In the genomic region with DNA sequence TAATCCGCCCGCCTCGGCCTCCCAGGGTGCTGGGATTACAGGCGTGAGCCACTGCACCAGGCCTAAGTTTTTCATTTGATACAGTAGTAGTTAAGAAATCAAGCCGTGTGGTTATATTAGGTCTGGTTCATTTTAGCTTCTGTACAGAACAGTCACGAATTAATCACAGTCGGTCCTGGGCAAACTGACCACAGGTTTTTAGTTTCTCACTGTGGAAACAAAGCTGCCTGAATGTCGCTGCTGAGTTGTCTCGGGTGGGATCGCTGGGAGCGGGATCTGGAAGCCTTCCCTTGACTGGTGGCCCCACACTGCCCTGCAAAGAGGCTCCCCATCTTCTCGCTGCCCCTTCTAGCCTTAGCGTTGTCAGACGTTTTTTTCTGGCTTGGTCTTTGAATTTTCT, we compare ENCODE assay signal across 18 cellular contexts. TPM values are rescaled to one million over a fixed set of nuclear protein-coding genes. Genes with fewer than 3 reads are reported as not detected.
A peak's percentile ranks its signal among the peaks of the same experiment; 100 is the strongest.
DNase-seq lines count a peak whose midpoint lies in the region; ATAC-seq and TF ChIP-seq lines count a peak whose summit lies in the region.
"Had no signal": no experiment of that assay in that cellular context is flagged by ENCODE, and none has a peak within 500 bp of the region (broad histone marks: within the 10 kb centered on the region; RNA-seq: fewer than 3 reads in every experiment).

No MANE protein-coding gene starts in this region.

- DNase-seq in Right ventricle myocardium superior (peak; percentile 27), left ventricle myocardium superior (no peak), amniotic epithelial cell (ENCODE audit: low read depth) (peak; percentile 64), fibroblast of mammary gland (ENCODE audit: low read depth) (peak; percentile 25), NCI-H1417 treated with DMSO at 0.1 percent for 48 hours (lab: John Stamatoyannopoulos, UW) (no peak), prostate gland (ENCODE audit: low spot score) (no peak)
- DNase-seq in stimulated activated naive B cell treated with anti-CD40 and anti-IgM and Interleukin-4, amounts not matched to agents 10 μg/mL and 1 μg/mL and 100 μg/mL, for 72 hours: no peak
- DNase-seq: HCEC 1CT, KG1, NCI-H1092, NCI-H1694, NCI-H2107, NCI-H345, NCI-H69, SJCRH30 had no signal

- H3K27ac Mint-ChIP-seq in stimulated activated naive B cell treated with anti-CD40 and anti-IgM and Interleukin-4, amounts not matched to agents 10 μg/mL and 1 μg/mL and 100 μg/mL, for 72 hours: peak overlapping the region; percentile 65

- H3K36me3 Mint-ChIP-seq in stimulated activated naive B cell treated with anti-CD40 and anti-IgM and Interleukin-4, amounts not matched to agents 10 μg/mL and 1 μg/mL and 100 μg/mL, for 72 hours: peaks cover 31 to 47% of the 10 kb centered on the region in 2 donors

- no peak for ATAC-seq in Right ventricle myocardium superior (ENCODE audit: poor library complexity)
- ATAC-seq in left ventricle myocardium superior: no peak
- no peak for ATAC-seq in stimulated activated naive B cell treated with anti-CD40 and anti-IgM and Interleukin-4, amounts not matched to agents 10 μg/mL and 1 μg/mL and 100 μg/mL, for 72 hours (replicated peaks)
- ATAC-seq in HG02798 (IDR thresholded peaks at IDR 0.05; ENCODE audit: poor library complexity, unreplicated experiment): no peak
- ATAC-seq: A549, GM12878 had no signal

- H3K4me3 ChIP-seq in fibroblast of mammary gland (ENCODE audit: control insufficient read depth, low read depth, low read length) (no peak overlapping the region), prostate gland (no peak overlapping the region)
- H3K4me3 ChIP-seq: A549, GM12878, SJCRH30 had no signal

- H3K4me3 Mint-ChIP-seq in stimulated activated naive B cell treated with anti-CD40 and anti-IgM and Interleukin-4, amounts not matched to agents 10 μg/mL and 1 μg/mL and 100 μg/mL, for 72 hours: no peak overlapping the region

- no peak for TF ChIP-seq POLR2A in prostate gland (IDR thresholded peaks at IDR 0.05)

- no peaks in the 10 kb centered on the region for H3K4me1 ChIP-seq in prostate gland (replicated peaks)
- H3K4me1 ChIP-seq: SJCRH30 had no signal

- intact Hi-C loops in Right ventricle myocardium superior (cut with DNase I): no loop called here
- intact Hi-C loops in left ventricle myocardium superior (cut with micrococcal nuclease): no loop called here
- intact Hi-C loops in prostate gland (cut with DNase I): no loop called here

- no peak overlapping the region for H3K27ac ChIP-seq in prostate gland
- H3K27ac ChIP-seq: A549, SJCRH30 had no signal

- no peaks in the 10 kb centered on the region for H3K9me3 ChIP-seq in prostate gland
- H3K9me3 ChIP-seq: A549 had no signal

- H3K4me1 Mint-ChIP-seq in stimulated activated naive B cell treated with anti-CD40 and anti-IgM and Interleukin-4, amounts not matched to agents 10 μg/mL and 1 μg/mL and 100 μg/mL, for 72 hours: peaks cover 14 to 21% of the 10 kb centered on the region in 2 donors

- H3K9me3 Mint-ChIP-seq in stimulated activated naive B cell treated with anti-CD40 and anti-IgM and Interleukin-4, amounts not matched to agents 10 μg/mL and 1 μg/mL and 100 μg/mL, for 72 hours: peaks cover 0 to 1% of the 10 kb centered on the region in 2 donors

- no peaks in the 10 kb centered on the region for H3K27me3 Mint-ChIP-seq in stimulated activated naive B cell treated with anti-CD40 and anti-IgM and Interleukin-4, amounts not matched to agents 10 μg/mL and 1 μg/mL and 100 μg/mL, for 72 hours

- no peaks in the 10 kb centered on the region for H3K36me3 ChIP-seq in prostate gland

- TF ChIP-seq CTCF in fibroblast of mammary gland (conservative IDR thresholded peaks at IDR 0.05; ENCODE audit: control insufficient read depth, insufficient read depth, low read depth, low read length) (no peak), prostate gland (IDR thresholded peaks at IDR 0.05) (no peak)

- WGBS in prostate gland: 85% methylated on average over 14 of the region's 14 CpGs

- no peaks in the 10 kb centered on the region for H3K27me3 ChIP-seq in prostate gland (replicated peaks; ENCODE audit: insufficient read depth)
- H3K27me3 ChIP-seq: SJCRH30 had no signal

RNA-seq across cellular contexts. Expression of gene UCKL1, which starts 18.6 kb away (rescaled TPM):
- 54.4 TPM for total RNA-seq in Right ventricle myocardium superior
- 59.9 TPM for total RNA-seq in left ventricle myocardium superior
- 10 to 100 TPM; 46.6 to 66.2 TPM for total RNA-seq in prostate gland

RNA-seq across cellular contexts. Expression of gene ZNF512B, which starts 32.1 kb away (rescaled TPM):
- total RNA-seq in Right ventricle myocardium superior (11.3 TPM), left ventricle myocardium superior (14.0 TPM), prostate gland (10 to 100 TPM; 12.2 to 24.6 TPM)

RNA-seq across cellular contexts. Expression of gene SAMD10, which starts 41.8 kb away (rescaled TPM):
- total RNA-seq in Right ventricle myocardium superior (6.0 TPM), left ventricle myocardium superior (6.4 TPM), prostate gland (10 to 100 TPM in 1 of 2 donors, 1 to 10 TPM in 1; 6.0 to 14.7 TPM)
- total RNA-seq: SJCRH30 had no signal

RNA-seq across cellular contexts. Expression of gene DNAJC5, which starts 42.7 kb away (rescaled TPM):
- total RNA-seq in Right ventricle myocardium superior (42.3 TPM), left ventricle myocardium superior (47.3 TPM), prostate gland (10 to 100 TPM; 44.4 to 66.6 TPM)

RNA-seq across cellular contexts. Expression of gene PRPF6, which starts 43.3 kb away (rescaled TPM):
- total RNA-seq in Right ventricle myocardium superior (45.3 TPM), left ventricle myocardium superior (50.6 TPM), prostate gland (10 to 100 TPM; 60.9 to 99.6 TPM)

Comparison
In these comparisons a context has a peak if more than half of its experiments do, and no peak if none do; other contexts are left out.
1. DNase-seq: peak in Right ventricle myocardium superior (single experiment), amniotic epithelial cell (single experiment) and fibroblast of mammary gland (single experiment); none in left ventricle myocardium superior (single experiment), stimulated activated naive B cell treated with anti-CD40 and anti-IgM and Interleukin-4, amounts not matched to agents 10 μg/mL and 1 μg/mL and 100 μg/mL, for 72 hours (single experiment), NCI-H1417 treated with DMSO at 0.1 percent for 48 hours (single experiment) and prostate gland (single experiment).